In the genomic region with DNA sequence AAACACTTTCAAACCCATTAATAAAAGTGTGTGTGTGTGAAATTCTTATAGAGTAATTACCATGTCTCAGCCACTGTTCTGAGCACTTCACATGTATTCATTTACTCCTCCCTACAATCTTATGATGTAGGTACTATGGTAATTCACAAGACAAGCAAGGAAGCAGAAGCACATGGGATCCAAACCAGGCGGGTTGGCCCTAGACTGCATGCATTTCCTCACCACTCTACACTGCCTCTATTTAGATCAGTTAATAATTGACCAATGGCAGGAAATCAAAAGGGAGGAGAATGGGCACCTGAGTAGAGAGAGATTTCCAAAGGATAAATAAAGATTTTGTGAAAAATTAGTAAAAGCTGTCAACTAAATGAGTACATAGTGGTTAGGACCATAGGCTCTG, we compare ENCODE assay signal across 16 cellular contexts. TPM values are rescaled to one million over a fixed set of nuclear protein-coding genes. Genes with fewer than 3 reads are reported as not detected.
DNase-seq lines count a peak whose midpoint lies in the region; TF ChIP-seq lines count a peak whose summit lies in the region.
"Had no signal": no experiment of that assay in that cellular context is flagged by ENCODE, and none has a peak within 500 bp of the region (broad histone marks: within the 10 kb centered on the region; RNA-seq: fewer than 3 reads in every experiment).

No MANE protein-coding gene starts in this region.

- H3K4me3 Mint-ChIP-seq in Calu3 (ENCODE audit: low read depth, unreplicated experiment) = no peak overlapping the region
- H3K4me3 Mint-ChIP-seq: CD8-positive, alpha-beta memory T cell had no signal

- no TSS peak for BruUV-seq in Calu3 (replicated peaks; lab: Mats Ljungman, UMichigan)

- intact Hi-C loops in Calu3 (cut with micrococcal nuclease; ENCODE audit: unreplicated experiment) = loop anchor here (2.0 kb wide), 1 partner anchor 14 kb away; no protein-coding TSS in a partner anchor

- H3K27ac ChIP-seq in 22Rv1 = 0 out of 2 replicates have a peak overlapping the region, but pooled peaks have one; percentile 7
- H3K27ac ChIP-seq: GM23248 had no signal

- peaks cover 79% of the 10 kb centered on the region for H3K4me1 Mint-ChIP-seq in Calu3 (ENCODE audit: low read depth, unreplicated experiment)
- H3K4me1 Mint-ChIP-seq: CD8-positive, alpha-beta memory T cell had no signal

- CTCF ChIA-PET in Calu3 (lab: Charles Lee) = interaction anchor here (1.1 kb wide), 1 partner anchor 15 kb away, joined by 3 read pairs; no protein-coding TSS in a partner anchor

- TF ChIP-seq CTCF in 22Rv1 (IDR thresholded peaks at IDR 0.05) (no peak), Calu3 (IDR thresholded peaks at IDR 0.05; ENCODE audit: unreplicated experiment) (no peak)

- no peaks in the 10 kb centered on the region for H3K9me3 Mint-ChIP-seq in Calu3 (ENCODE audit: low read depth, unreplicated experiment)

- peak overlapping the region; percentile 61 for H3K27ac Mint-ChIP-seq in Calu3 (ENCODE audit: unreplicated experiment)
- H3K27ac Mint-ChIP-seq: CD8-positive, alpha-beta memory T cell had no signal

- DNase-seq in Calu3 = peak; percentile 64
- peak; percentile 63 for DNase-seq in kidney tubule cell (ENCODE audit: low spot score)
- peak; percentile 27 for DNase-seq in mucosa of gallbladder (ENCODE audit: low spot score)
- no peak for DNase-seq in amniotic stem cell (lab: John Stamatoyannopoulos, UW)
- DNase-seq in midbrain (lab: John Stamatoyannopoulos, UW) = no peak
- DNase-seq in activated effector memory CD4-positive, alpha-beta T cell treated with anti-CD3 and anti-CD28 coated beads, Interleukin-2, amount 50 U/mL, for 16 hours = no peak
- no peak for DNase-seq in stimulated activated CD4-positive, alpha-beta T cell treated with anti-CD3 and anti-CD28 coated beads, Interleukin-4, amount 100 ng/mL, for 24 hours
- DNase-seq: C1 segment of cervical spinal cord; CD8-positive, alpha-beta memory T cell; GF-D8; GM23248; NCI-H1092 treated with DMSO at 0.1 percent for 48 hours; NCI-H146; NCI-H2029 treated with DMSO at 0.1 percent for 48 hours; NCI-H446 treated with DMSO at 0.1 percent for 48 hours had no signal

- peaks cover 9% of the 10 kb centered on the region for H3K36me3 Mint-ChIP-seq in Calu3 (ENCODE audit: insufficient read depth, unreplicated experiment)

- no peaks in the 10 kb centered on the region for H3K27me3 Mint-ChIP-seq in Calu3 (ENCODE audit: unreplicated experiment)

RNA-seq across cellular contexts. Expression of gene MAP3K21, which starts 15.7 kb away (rescaled TPM):
- 22.5 and 33.6 TPM in 2 replicates for total RNA-seq in Calu3 (2022)
- total RNA-seq in mucosa of gallbladder = 11.9 TPM
- total RNA-seq: GM23248 had no signal

RNA-seq across cellular contexts. Expression of gene PCNX2, which starts 47.7 kb away (rescaled TPM):
- total RNA-seq in Calu3 (2022) (50.7 and 63.4 TPM in 2 replicates), mucosa of gallbladder (28.4 TPM)

Comparison
In these comparisons a context has a peak if more than half of its experiments do, and no peak if none do; other contexts are left out.
1. DNase-seq: peak in Calu3 (single experiment), kidney tubule cell (single experiment) and mucosa of gallbladder (single experiment); none in amniotic stem cell (single experiment), midbrain (single experiment), activated effector memory CD4-positive, alpha-beta T cell treated with anti-CD3 and anti-CD28 coated beads, Interleukin-2, amount 50 U/mL, for 16 hours (single experiment) and stimulated activated CD4-positive, alpha-beta T cell treated with anti-CD3 and anti-CD28 coated beads, Interleukin-4, amount 100 ng/mL, for 24 hours (single experiment).